In the genomic region with DNA sequence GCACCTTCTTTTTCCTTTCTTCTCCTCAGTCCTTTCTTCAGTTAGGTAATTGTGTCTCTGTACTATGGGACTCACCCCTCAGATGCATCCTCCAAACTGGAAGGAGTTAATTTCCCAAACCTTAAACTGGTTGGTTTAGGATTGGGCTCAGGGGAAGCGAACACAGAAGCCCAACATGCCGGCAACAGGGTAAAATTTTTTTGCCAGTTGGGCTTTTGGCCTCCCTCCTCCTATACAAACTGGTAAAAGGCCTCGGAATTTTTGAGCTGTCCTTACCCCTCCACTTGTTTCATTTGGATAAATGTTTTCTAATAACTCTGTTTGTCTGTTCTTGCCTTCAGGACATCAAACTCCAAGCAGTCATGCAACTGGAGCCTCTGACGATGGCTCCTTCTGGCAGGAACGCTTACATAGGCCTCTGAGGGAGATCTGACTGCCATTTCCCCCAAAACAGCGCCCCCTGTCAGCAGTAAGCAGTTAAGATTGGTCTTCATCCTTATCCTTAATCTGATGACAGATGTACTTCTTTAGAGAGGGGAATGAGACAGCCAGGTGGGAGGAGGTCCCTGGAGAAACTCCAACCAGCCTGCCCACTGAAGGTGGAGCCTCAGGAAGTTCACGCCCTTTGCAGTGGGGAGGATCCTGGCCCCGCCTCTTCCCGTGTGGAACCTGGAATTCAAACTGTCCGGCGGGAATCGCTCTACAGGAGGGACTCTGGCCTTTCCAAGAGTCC, we compare ENCODE assay signal across 14 cellular contexts. TPM values are rescaled to one million over a fixed set of nuclear protein-coding genes. Genes with fewer than 3 reads are reported as not detected.
A peak's percentile ranks its signal among the peaks of the same experiment; 100 is the strongest.
DNase-seq lines count a peak whose midpoint lies in the region; TF ChIP-seq lines count a peak whose summit lies in the region.
"Had no signal": no experiment of that assay in that cellular context is flagged by ENCODE, and none has a peak within 500 bp of the region (broad histone marks: within the 10 kb centered on the region; RNA-seq: fewer than 3 reads in every experiment).

No MANE protein-coding gene starts in this region.

- TF ChIP-seq CTCF in SK-N-SH (IDR thresholded peaks at IDR 0.05) (peak; percentile 43), dorsolateral prefrontal cortex (IDR thresholded peaks at IDR 0.05 in 54 of 56, conservative IDR thresholded peaks at IDR 0.05 in 2 of 56; ENCODE audit: low read depth in 1 of 56, partially characterized antibody in 56 of 56) (peak in 1 of 56 donors; percentile 17), uterus (IDR thresholded peaks at IDR 0.05) (no peak)

- TF ChIP-seq RAD21 in Ishikawa (IDR thresholded peaks at IDR 0.05; ENCODE audit: low read depth) (peak; percentile 15; the same call in 1 of the 2 replicates), SK-N-SH (IDR thresholded peaks at IDR 0.05; ENCODE audit: low read length) (no peak)

- H3K27me3 ChIP-seq in SK-N-SH (ENCODE audit: insufficient read depth) (no peaks in the 10 kb centered on the region; the same call in 1 of the 2 replicates), dorsolateral prefrontal cortex (peaks cover 0 to 3% (median 0%) of the 10 kb centered on the region in 45 donors), uterus (no peaks in the 10 kb centered on the region)
- H3K27me3 ChIP-seq: SJSA1 had no signal

- H3K36me3 ChIP-seq in SK-N-SH (replicated peaks in 1 of 2; ENCODE audit: control insufficient read depth in 1 of 2, insufficient read depth in 2 of 2, low read length in 1 of 2) (no peaks in the 10 kb centered on the region), uterus (no peaks in the 10 kb centered on the region)
- H3K36me3 ChIP-seq: SJSA1 had no signal

- H3K9me3 ChIP-seq in SK-N-SH (0 out of 2 replicates have a peak, but pooled peaks cover 3% of the 10 kb centered on the region), uterus (no peaks in the 10 kb centered on the region)

- peak; percentile 4 for DNase-seq in G401 (ENCODE audit: low spot score)
- DNase-seq in SK-N-SH: no peak
- DNase-seq in iris pigment epithelial cell (ENCODE audit: low read depth): peak; percentile 10
- no peak for DNase-seq in dorsolateral prefrontal cortex
- no peak for DNase-seq in UCSD-AML1 (lab: John Stamatoyannopoulos, UW; ENCODE audit: unreplicated experiment)
- DNase-seq in uterus: no peak
- DNase-seq: activated CD8-positive, alpha-beta memory T cell treated with anti-CD3 and anti-CD28 coated beads for 24 hours; Calu3; GM23248; kidney; naive thymus-derived CD8-positive, alpha-beta T cell; NCI-H187 had no signal

- no peak for TF ChIP-seq POLR2A in uterus (IDR thresholded peaks at IDR 0.05)

- 39% methylated on average over 12 of the region's 12 CpGs for WGBS in SK-N-SH (ENCODE audit: low lambda C conversion rate)

- no peak overlapping the region for H3K27ac ChIP-seq in SK-N-SH (ENCODE audit: low read depth in 2 of 2, low read length in 1 of 2)
- no peak overlapping the region for H3K27ac ChIP-seq in dorsolateral prefrontal cortex
- H3K27ac ChIP-seq in uterus: no peak overlapping the region
- H3K27ac ChIP-seq: GM23248, SJSA1 had no signal

- no peaks in the 10 kb centered on the region for H3F3A ChIP-seq in SK-N-SH (replicated peaks; ENCODE audit: insufficient read depth)

- no peak for TF ChIP-seq EP300 in Ishikawa (IDR thresholded peaks at IDR 0.05; ENCODE audit: borderline replicate concordance)
- no peak for TF ChIP-seq EP300 in SK-N-SH (IDR thresholded peaks at IDR 0.05; ENCODE audit: borderline replicate concordance in 1 of 2, low read depth in 1 of 2, low read length in 1 of 2)

- CTCF ChIA-PET in SK-N-SH (lab: Yijun Ruan, JAX): no interaction called here

- H3K4me1 ChIP-seq in SK-N-SH (ENCODE audit: control insufficient read depth in 1 of 2, insufficient read depth in 2 of 2, low read depth in 1 of 2, low read length in 1 of 2): no peaks in the 10 kb centered on the region
- H3K4me1 ChIP-seq in uterus: no peaks in the 10 kb centered on the region
- H3K4me1 ChIP-seq: SJSA1 had no signal

- no peak overlapping the region for H3K4me2 ChIP-seq in SK-N-SH

- POLR2A ChIA-PET in SK-N-SH (lab: Yijun Ruan, JAX): no interaction called here

- H3K4me3 ChIP-seq in SK-N-SH (ENCODE audit: low read depth in 2 of 2, low read length in 1 of 2) (no peak overlapping the region), dorsolateral prefrontal cortex (no peak overlapping the region), uterus (no peak overlapping the region)
- H3K4me3 ChIP-seq: GM23248, SJSA1 had no signal

- no peak overlapping the region for H3K9ac ChIP-seq in SK-N-SH
- H3K9ac ChIP-seq: GM23248 had no signal

- in situ Hi-C loops in G401 (cut with HindIII; ENCODE audit: low sequenced_read_pairs): no loop called here

- H4K20me1 ChIP-seq in SK-N-SH (ENCODE audit: insufficient read depth): no peaks in the 10 kb centered on the region

- intact Hi-C loops in dorsolateral prefrontal cortex (cut with DNase I): no loop called here
- intact Hi-C loops in uterus (cut with DNase I; ENCODE audit: low total_unique reads): no loop called here

- no peak overlapping the region for H2AFZ ChIP-seq in SK-N-SH (ENCODE audit: low read depth)
- H2AFZ ChIP-seq: GM23248 had no signal

- H3K9me2 ChIP-seq in SK-N-SH: no peaks in the 10 kb centered on the region

- H3K79me2 ChIP-seq in SK-N-SH (ENCODE audit: insufficient read depth): no peaks in the 10 kb centered on the region

TF ChIP-seq in Ishikawa, 13 proteins besides CTCF, POLR2A, EP300 and RAD21 (continues in another document):
- TF ChIP-seq FOXM1 (IDR thresholded peaks at IDR 0.05; ENCODE audit: borderline replicate concordance, low read depth) (no peak), TCF12 (IDR thresholded peaks at IDR 0.05; ENCODE audit: low read depth) (no peak), NFIC (IDR thresholded peaks at IDR 0.05) (no peak), TEAD4 (IDR thresholded peaks at IDR 0.05) (no peak), YY1 (IDR thresholded peaks at IDR 0.05; ENCODE audit: low read depth) (no peak), CREB1 (IDR thresholded peaks at IDR 0.05; ENCODE audit: low read depth) (no peak)
- TF ChIP-seq, protein P1, sequence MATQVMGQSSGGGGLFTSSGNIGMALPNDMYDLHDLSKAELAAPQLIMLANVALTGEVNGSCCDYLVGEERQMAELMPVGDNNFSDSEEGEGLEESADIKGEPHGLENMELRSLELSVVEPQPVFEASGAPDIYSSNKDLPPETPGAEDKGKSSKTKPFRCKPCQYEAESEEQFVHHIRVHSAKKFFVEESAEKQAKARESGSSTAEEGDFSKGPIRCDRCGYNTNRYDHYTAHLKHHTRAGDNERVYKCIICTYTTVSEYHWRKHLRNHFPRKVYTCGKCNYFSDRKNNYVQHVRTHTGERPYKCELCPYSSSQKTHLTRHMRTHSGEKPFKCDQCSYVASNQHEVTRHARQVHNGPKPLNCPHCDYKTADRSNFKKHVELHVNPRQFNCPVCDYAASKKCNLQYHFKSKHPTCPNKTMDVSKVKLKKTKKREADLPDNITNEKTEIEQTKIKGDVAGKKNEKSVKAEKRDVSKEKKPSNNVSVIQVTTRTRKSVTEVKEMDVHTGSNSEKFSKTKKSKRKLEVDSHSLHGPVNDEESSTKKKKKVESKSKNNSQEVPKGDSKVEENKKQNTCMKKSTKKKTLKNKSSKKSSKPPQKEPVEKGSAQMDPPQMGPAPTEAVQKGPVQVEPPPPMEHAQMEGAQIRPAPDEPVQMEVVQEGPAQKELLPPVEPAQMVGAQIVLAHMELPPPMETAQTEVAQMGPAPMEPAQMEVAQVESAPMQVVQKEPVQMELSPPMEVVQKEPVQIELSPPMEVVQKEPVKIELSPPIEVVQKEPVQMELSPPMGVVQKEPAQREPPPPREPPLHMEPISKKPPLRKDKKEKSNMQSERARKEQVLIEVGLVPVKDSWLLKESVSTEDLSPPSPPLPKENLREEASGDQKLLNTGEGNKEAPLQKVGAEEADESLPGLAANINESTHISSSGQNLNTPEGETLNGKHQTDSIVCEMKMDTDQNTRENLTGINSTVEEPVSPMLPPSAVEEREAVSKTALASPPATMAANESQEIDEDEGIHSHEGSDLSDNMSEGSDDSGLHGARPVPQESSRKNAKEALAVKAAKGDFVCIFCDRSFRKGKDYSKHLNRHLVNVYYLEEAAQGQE (IDR thresholded peaks at IDR 0.05; ENCODE audit: low read depth): no peak

TF ChIP-seq in SK-N-SH, 30 proteins besides CTCF, POLR2A, EP300 and RAD21 (continues in another document):
- TF ChIP-seq CHD2 (IDR thresholded peaks at IDR 0.05; ENCODE audit: low read length, partially characterized antibody) (no peak), JUND (IDR thresholded peaks at IDR 0.05) (no peak), ELF1 (IDR thresholded peaks at IDR 0.05) (no peak), MEF2A (IDR thresholded peaks at IDR 0.05; ENCODE audit: borderline replicate concordance, low read depth) (no peak), RFX5 (IDR thresholded peaks at IDR 0.05; ENCODE audit: low read length) (no peak)
- TF ChIP-seq, protein P2, sequence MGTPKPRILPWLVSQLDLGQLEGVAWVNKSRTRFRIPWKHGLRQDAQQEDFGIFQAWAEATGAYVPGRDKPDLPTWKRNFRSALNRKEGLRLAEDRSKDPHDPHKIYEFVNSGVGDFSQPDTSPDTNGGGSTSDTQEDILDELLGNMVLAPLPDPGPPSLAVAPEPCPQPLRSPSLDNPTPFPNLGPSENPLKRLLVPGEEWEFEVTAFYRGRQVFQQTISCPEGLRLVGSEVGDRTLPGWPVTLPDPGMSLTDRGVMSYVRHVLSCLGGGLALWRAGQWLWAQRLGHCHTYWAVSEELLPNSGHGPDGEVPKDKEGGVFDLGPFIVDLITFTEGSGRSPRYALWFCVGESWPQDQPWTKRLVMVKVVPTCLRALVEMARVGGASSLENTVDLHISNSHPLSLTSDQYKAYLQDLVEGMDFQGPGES (IDR thresholded peaks at IDR 0.05; ENCODE audit: low read depth, low read length): no peak
- TF ChIP-seq, protein P3, sequence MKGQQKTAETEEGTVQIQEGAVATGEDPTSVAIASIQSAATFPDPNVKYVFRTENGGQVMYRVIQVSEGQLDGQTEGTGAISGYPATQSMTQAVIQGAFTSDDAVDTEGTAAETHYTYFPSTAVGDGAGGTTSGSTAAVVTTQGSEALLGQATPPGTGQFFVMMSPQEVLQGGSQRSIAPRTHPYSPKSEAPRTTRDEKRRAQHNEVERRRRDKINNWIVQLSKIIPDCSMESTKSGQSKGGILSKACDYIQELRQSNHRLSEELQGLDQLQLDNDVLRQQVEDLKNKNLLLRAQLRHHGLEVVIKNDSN (IDR thresholded peaks at IDR 0.05; ENCODE audit: borderline replicate concordance, low read depth): no peak

RNA-seq across cellular contexts. Expression of gene SPINK5, which starts 57.8 kb away (rescaled TPM):
- total RNA-seq in G401 (2014; rRNA removed; shearing (Covaris generic)): not detected in 2 replicates
- not detected in 2 replicates for polyA plus RNA-seq in SK-N-SH (2012; rRNA removed)
- not detected in 2 replicates for polyA plus RNA-seq in SK-N-SH (2012; cell fraction: cytosol; rRNA removed)
- not detected in 2 replicates for polyA plus RNA-seq in SK-N-SH (2012; cell fraction: nucleus; rRNA removed)
- under 1 TPM in 3 of 120 experiments, not detected in 117; 0.12 to 0.76 (median 0.17) TPM for total RNA-seq in dorsolateral prefrontal cortex
- 1 to 10 TPM in 1 of 4 donors, under 1 TPM in 1, not detected in 2; 0.73 to 4.6 TPM for total RNA-seq in uterus
- total RNA-seq: GM23248; naive thymus-derived CD8-positive, alpha-beta T cell; SJSA1 had no signal
- polyA plus RNA-seq: GM23248; naive thymus-derived CD8-positive, alpha-beta T cell had no signal

Comparison
In these comparisons a context has a peak if more than half of its experiments do, and no peak if none do; other contexts are left out.
1. DNase-seq: peak in G401 (single experiment) and iris pigment epithelial cell (single experiment); none in SK-N-SH (single experiment), dorsolateral prefrontal cortex (0 of 10), UCSD-AML1 (single experiment) and uterus (0 of 2).